Comparison of ENCODE assay signal across 1 cellular context in genomic region chr19:18349524-18350128, GRCh38.
TF ChIP-seq lines count a peak whose summit lies in the region.

No MANE protein-coding gene starts in this region.

TF ChIP-seq in GM12878, 131 proteins besides CTCF, POLR2A, EP300 and RAD21:
- TF ChIP-seq SMC3 (IDR thresholded peaks at IDR 0.05; ENCODE audit: borderline replicate concordance, low read length) (peak; percentile 83), ETV6 (conservative IDR thresholded peaks at IDR 0.05 in 1 of 2, IDR thresholded peaks at IDR 0.05 in 1 of 2; ENCODE audit: borderline replicate concordance in 1 of 2, low read depth in 1 of 2) (no peak), ZNF217 (IDR thresholded peaks at IDR 0.05) (no peak), RB1 (IDR thresholded peaks at IDR 0.05; ENCODE audit: borderline replicate concordance) (no peak), ZNF592 (IDR thresholded peaks at IDR 0.05) (no peak), CBX5 (IDR thresholded peaks at IDR 0.05; ENCODE audit: low read depth) (no peak), BCL11A (IDR thresholded peaks at IDR 0.05; ENCODE audit: low read depth, low read length) (no peak), CBX3 (IDR thresholded peaks at IDR 0.05; ENCODE audit: borderline replicate concordance, low read depth) (no peak), DPF2 (IDR thresholded peaks at IDR 0.05) (no peak), RUNX3 (IDR thresholded peaks at IDR 0.05; ENCODE audit: low read length) (peak; percentile 24; the same call in 1 of the 2 replicates), YY1 (IDR thresholded peaks at IDR 0.05; ENCODE audit: low read depth, low read length) (peak; percentile 56; the same call in 1 of the 2 replicates), HCFC1 (IDR thresholded peaks at IDR 0.05; ENCODE audit: low read length) (no peak), EGR1 (IDR thresholded peaks at IDR 0.05; ENCODE audit: borderline replicate concordance in 1 of 2, low read depth in 2 of 2, low read length in 2 of 2) (no peak), BRCA1 (IDR thresholded peaks at IDR 0.05; ENCODE audit: low read depth, low read length) (no peak), HDGF (IDR thresholded peaks at IDR 0.05) (peak; percentile 35; the same call in 1 of the 2 replicates), BCLAF1 (IDR thresholded peaks at IDR 0.05) (no peak), ZSCAN29 (IDR thresholded peaks at IDR 0.05) (no peak), IKZF2 (IDR thresholded peaks at IDR 0.05) (0 out of 4 replicates have a peak, but pooled peaks of 1 of the 2 experiments have one; percentile 12), EED (IDR thresholded peaks at IDR 0.05; ENCODE audit: low read depth) (no peak), RELB (IDR thresholded peaks at IDR 0.05; ENCODE audit: low read depth) (peak; percentile 55; the same call in 1 of the 2 replicates), SMAD1 (IDR thresholded peaks at IDR 0.05; ENCODE audit: low read depth, partially characterized antibody) (no peak), RAD51 (IDR thresholded peaks at IDR 0.05) (no peak)
- TF ChIP-seq, protein P1, sequence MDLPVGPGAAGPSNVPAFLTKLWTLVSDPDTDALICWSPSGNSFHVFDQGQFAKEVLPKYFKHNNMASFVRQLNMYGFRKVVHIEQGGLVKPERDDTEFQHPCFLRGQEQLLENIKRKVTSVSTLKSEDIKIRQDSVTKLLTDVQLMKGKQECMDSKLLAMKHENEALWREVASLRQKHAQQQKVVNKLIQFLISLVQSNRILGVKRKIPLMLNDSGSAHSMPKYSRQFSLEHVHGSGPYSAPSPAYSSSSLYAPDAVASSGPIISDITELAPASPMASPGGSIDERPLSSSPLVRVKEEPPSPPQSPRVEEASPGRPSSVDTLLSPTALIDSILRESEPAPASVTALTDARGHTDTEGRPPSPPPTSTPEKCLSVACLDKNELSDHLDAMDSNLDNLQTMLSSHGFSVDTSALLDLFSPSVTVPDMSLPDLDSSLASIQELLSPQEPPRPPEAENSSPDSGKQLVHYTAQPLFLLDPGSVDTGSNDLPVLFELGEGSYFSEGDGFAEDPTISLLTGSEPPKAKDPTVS (IDR thresholded peaks at IDR 0.05; ENCODE audit: low read depth, low read length): no peak
- TF ChIP-seq, protein P2, sequence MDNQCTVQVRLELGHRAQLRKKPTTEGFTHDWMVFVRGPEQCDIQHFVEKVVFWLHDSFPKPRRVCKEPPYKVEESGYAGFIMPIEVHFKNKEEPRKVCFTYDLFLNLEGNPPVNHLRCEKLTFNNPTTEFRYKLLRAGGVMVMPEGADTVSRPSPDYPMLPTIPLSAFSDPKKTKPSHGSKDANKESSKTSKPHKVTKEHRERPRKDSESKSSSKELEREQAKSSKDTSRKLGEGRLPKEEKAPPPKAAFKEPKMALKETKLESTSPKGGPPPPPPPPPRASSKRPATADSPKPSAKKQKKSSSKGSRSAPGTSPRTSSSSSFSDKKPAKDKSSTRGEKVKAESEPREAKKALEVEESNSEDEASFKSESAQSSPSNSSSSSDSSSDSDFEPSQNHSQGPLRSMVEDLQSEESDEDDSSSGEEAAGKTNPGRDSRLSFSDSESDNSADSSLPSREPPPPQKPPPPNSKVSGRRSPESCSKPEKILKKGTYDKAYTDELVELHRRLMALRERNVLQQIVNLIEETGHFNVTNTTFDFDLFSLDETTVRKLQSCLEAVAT (IDR thresholded peaks at IDR 0.05): no peak
- TF ChIP-seq, protein P3, sequence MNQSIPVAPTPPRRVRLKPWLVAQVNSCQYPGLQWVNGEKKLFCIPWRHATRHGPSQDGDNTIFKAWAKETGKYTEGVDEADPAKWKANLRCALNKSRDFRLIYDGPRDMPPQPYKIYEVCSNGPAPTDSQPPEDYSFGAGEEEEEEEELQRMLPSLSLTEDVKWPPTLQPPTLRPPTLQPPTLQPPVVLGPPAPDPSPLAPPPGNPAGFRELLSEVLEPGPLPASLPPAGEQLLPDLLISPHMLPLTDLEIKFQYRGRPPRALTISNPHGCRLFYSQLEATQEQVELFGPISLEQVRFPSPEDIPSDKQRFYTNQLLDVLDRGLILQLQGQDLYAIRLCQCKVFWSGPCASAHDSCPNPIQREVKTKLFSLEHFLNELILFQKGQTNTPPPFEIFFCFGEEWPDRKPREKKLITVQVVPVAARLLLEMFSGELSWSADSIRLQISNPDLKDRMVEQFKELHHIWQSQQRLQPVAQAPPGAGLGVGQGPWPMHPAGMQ (IDR thresholded peaks at IDR 0.05; ENCODE audit: borderline replicate concordance): no peak
- TF ChIP-seq, protein P4, sequence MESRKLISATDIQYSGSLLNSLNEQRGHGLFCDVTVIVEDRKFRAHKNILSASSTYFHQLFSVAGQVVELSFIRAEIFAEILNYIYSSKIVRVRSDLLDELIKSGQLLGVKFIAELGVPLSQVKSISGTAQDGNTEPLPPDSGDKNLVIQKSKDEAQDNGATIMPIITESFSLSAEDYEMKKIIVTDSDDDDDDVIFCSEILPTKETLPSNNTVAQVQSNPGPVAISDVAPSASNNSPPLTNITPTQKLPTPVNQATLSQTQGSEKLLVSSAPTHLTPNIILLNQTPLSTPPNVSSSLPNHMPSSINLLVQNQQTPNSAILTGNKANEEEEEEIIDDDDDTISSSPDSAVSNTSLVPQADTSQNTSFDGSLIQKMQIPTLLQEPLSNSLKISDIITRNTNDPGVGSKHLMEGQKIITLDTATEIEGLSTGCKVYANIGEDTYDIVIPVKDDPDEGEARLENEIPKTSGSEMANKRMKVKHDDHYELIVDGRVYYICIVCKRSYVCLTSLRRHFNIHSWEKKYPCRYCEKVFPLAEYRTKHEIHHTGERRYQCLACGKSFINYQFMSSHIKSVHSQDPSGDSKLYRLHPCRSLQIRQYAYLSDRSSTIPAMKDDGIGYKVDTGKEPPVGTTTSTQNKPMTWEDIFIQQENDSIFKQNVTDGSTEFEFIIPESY (IDR thresholded peaks at IDR 0.05): no peak
